Comparison of ENCODE assay signal across 1 cellular context in genomic region chr1:182120411-182121258, GRCh38.
TF ChIP-seq lines count a peak whose summit lies in the region.

No MANE protein-coding gene starts in this region.

TF ChIP-seq in SK-N-SH, 30 proteins besides CTCF, POLR2A, EP300 and RAD21 (continued from another document):
- TF ChIP-seq RCOR1 (IDR thresholded peaks at IDR 0.05; ENCODE audit: low read length) (no peak), YY1 (IDR thresholded peaks at IDR 0.05; ENCODE audit: low read depth) (no peak), USF2 (IDR thresholded peaks at IDR 0.05; ENCODE audit: borderline replicate concordance, low read depth, low read length) (no peak), TAF1 (IDR thresholded peaks at IDR 0.05; ENCODE audit: borderline replicate concordance, low read depth, low read length) (no peak), TCF12 (IDR thresholded peaks at IDR 0.05) (no peak)
